14 cellular contexts compared by ENCODE assay signal in the genomic region with DNA sequence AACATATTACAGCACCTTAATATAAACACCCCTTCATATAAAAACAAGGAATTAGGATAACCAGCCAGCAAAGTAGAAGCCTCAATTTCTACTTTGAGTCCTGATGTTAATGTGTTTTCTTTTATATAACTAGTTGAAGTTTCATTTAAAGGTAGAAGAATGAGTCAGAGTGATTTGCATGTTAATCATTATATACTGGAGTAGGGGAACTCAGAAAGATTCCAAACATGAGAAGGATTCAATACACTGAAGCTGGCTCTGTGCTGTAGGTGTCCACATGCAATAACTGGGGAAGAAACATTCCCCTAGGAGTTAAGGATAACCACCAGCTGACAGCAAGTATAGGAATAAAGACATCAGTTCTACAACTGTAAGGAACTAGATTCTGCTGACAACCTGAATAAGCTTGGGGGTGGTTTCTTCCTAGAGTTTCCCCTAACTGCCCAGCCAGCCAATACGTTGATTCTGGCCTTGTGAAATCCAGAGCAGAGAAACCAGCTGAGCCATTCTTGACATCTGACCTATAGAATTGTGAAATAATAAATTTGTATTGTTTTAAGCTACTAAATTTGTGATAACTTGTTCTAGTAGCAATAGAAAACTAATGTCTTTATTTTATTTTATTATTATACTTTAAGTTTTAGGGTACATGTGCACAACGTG. TPM values are rescaled to one million over a fixed set of nuclear protein-coding genes. Genes with fewer than 3 reads are reported as not detected.
DNase-seq lines count a peak whose midpoint lies in the region; ATAC-seq and TF ChIP-seq lines count a peak whose summit lies in the region.
"Had no signal": no experiment of that assay in that cellular context is flagged by ENCODE, and none has a peak within 500 bp of the region (broad histone marks: within the 10 kb centered on the region; RNA-seq: fewer than 3 reads in every experiment).

No MANE protein-coding gene starts in this region.

- no peaks in the 10 kb centered on the region for H3K9me3 Mint-ChIP-seq in activated T-cell treated with anti-CD3 and anti-CD28 coated beads, Interleukin-2, amount 50 U/mL, for 24 hours
- H3K9me3 Mint-ChIP-seq in effector memory CD8-positive, alpha-beta T cell: no peaks in the 10 kb centered on the region

- H3K27ac ChIP-seq in breast epithelium: no peak overlapping the region
- H3K27ac ChIP-seq: C4-2B, PC-9 had no signal

- H3K36me3 ChIP-seq in breast epithelium: no peaks in the 10 kb centered on the region

- intact Hi-C loops in breast epithelium (cut with DNase I; ENCODE audit: low total_unique reads): no loop called here

- H3K4me3 ChIP-seq in fibroblast of mammary gland (ENCODE audit: control insufficient read depth, low read depth, low read length) (no peak overlapping the region), breast epithelium (no peak overlapping the region)
- H3K4me3 ChIP-seq: PC-9 had no signal

- DNase-seq in MV-4-11 (lab: John Stamatoyannopoulos, UW) (peak; percentile 3), fibroblast of mammary gland (ENCODE audit: low read depth) (peak; percentile 41), putamen (ENCODE audit: low spot score) (peak; percentile 5), breast epithelium (ENCODE audit: low spot score in 2 of 2) (no peak), CD1c-positive myeloid dendritic cell (ENCODE audit: extremely low spot score) (no peak)
- no peak for DNase-seq in activated T-cell treated with anti-CD3 and anti-CD28 coated beads, Interleukin-2, amount 50 U/mL, for 24 hours
- no peak for DNase-seq in effector memory CD8-positive, alpha-beta T cell
- DNase-seq: NCI-H1048, NCI-H1436 treated with DMSO at 0.1 percent for 48 hours, NCI-H2081, NCI-H510A treated with DMSO at 0.1 percent for 48 hours, PC-9 had no signal

- H3K4me3 Mint-ChIP-seq in activated T-cell treated with anti-CD3 and anti-CD28 coated beads, Interleukin-2, amount 50 U/mL, for 24 hours: no peak overlapping the region
- no peak overlapping the region for H3K4me3 Mint-ChIP-seq in effector memory CD8-positive, alpha-beta T cell

- H3K9me3 ChIP-seq in breast epithelium: no peaks in the 10 kb centered on the region

- no peak for TF ChIP-seq POLR2A in breast epithelium (IDR thresholded peaks at IDR 0.05)

- no peak overlapping the region for H3K27ac Mint-ChIP-seq in activated T-cell treated with anti-CD3 and anti-CD28 coated beads, Interleukin-2, amount 50 U/mL, for 24 hours
- no peak overlapping the region for H3K27ac Mint-ChIP-seq in effector memory CD8-positive, alpha-beta T cell

- peaks cover 16% of the 10 kb centered on the region for H3K27me3 Mint-ChIP-seq in activated T-cell treated with anti-CD3 and anti-CD28 coated beads, Interleukin-2, amount 50 U/mL, for 24 hours
- H3K27me3 Mint-ChIP-seq in effector memory CD8-positive, alpha-beta T cell: peaks cover 8 to 14% of the 10 kb centered on the region in 2 donors

- peak; percentile 47 for ATAC-seq in GM18909 (IDR thresholded peaks at IDR 0.05; ENCODE audit: poor library complexity, unreplicated experiment)
- ATAC-seq in effector memory CD8-positive, alpha-beta T cell (replicated peaks): no peak

- H3K4me1 Mint-ChIP-seq in activated T-cell treated with anti-CD3 and anti-CD28 coated beads, Interleukin-2, amount 50 U/mL, for 24 hours (ENCODE audit: low read depth): no peaks in the 10 kb centered on the region
- no peaks in the 10 kb centered on the region for H3K4me1 Mint-ChIP-seq in effector memory CD8-positive, alpha-beta T cell (ENCODE audit: low read depth in 2 of 2)

- H3K36me3 Mint-ChIP-seq in activated T-cell treated with anti-CD3 and anti-CD28 coated beads, Interleukin-2, amount 50 U/mL, for 24 hours (ENCODE audit: low read depth): no peaks in the 10 kb centered on the region
- H3K36me3 Mint-ChIP-seq in effector memory CD8-positive, alpha-beta T cell (ENCODE audit: insufficient read depth): no peaks in the 10 kb centered on the region

- no peaks in the 10 kb centered on the region for H3K27me3 ChIP-seq in breast epithelium

- TF ChIP-seq CTCF in fibroblast of mammary gland (conservative IDR thresholded peaks at IDR 0.05; ENCODE audit: control insufficient read depth, insufficient read depth, low read depth, low read length) (no peak), breast epithelium (IDR thresholded peaks at IDR 0.05) (no peak)

- no peaks in the 10 kb centered on the region for H3K4me1 ChIP-seq in breast epithelium

RNA-seq across cellular contexts. Expression of a gene that starts 33.4 kb away (rescaled TPM):
- 10 to 100 TPM; 41.0 to 67.8 (median 58.7) TPM for total RNA-seq in breast epithelium

Comparison
In these comparisons a context has a peak if more than half of its experiments do, and no peak if none do; other contexts are left out.
1. DNase-seq: peak in MV-4-11 (single experiment), fibroblast of mammary gland (single experiment) and putamen (single experiment); none in breast epithelium (0 of 2), CD1c-positive myeloid dendritic cell (single experiment), activated T-cell treated with anti-CD3 and anti-CD28 coated beads, Interleukin-2, amount 50 U/mL, for 24 hours (single experiment) and effector memory CD8-positive, alpha-beta T cell (0 of 3).